Comparison of ENCODE assay signal across 17 cellular contexts in the genomic region with DNA sequence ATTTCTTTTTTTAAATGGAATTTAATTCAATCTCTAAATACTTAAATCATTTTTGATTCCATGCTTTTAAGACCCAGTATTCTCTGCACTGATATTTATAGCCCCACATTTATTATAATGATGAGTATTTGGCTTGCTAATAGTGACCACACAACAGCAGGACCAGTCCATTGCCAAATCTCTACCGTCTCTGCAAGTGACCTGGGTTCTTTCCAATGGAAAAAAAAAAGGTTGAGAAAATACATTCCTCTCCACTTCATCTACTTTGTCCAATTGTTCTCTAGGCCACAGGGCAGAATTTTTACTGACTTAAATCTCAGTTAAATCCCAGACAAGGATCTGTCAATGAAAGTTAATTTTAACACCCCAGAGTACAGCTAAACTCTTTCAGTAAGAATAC. TPM values are rescaled to one million over a fixed set of nuclear protein-coding genes. Genes with fewer than 3 reads are reported as not detected.
DNase-seq lines count a peak whose midpoint lies in the region; ATAC-seq, FAIRE-seq and TF ChIP-seq lines count a peak whose summit lies in the region.
"Had no signal": no experiment of that assay in that cellular context is flagged by ENCODE, and none has a peak within 500 bp of the region (broad histone marks: within the 10 kb centered on the region; RNA-seq: fewer than 3 reads in every experiment).

No MANE protein-coding gene starts in this region.

- no TSS peak for BruUV-seq in OCI-LY7 (replicated peaks; lab: Mats Ljungman, UMichigan)

- H2AFZ ChIP-seq in SK-N-SH (ENCODE audit: low read depth): no peak overlapping the region
- H2AFZ ChIP-seq in astrocyte (ENCODE audit: low read depth, low read length): no peak overlapping the region
- no peak overlapping the region for H2AFZ ChIP-seq in mesenchymal stem cell (ENCODE audit: low read depth, low read length)
- no peak overlapping the region for H2AFZ ChIP-seq in OCI-LY7 (ENCODE audit: low read length)

- H3K4me3 Mint-ChIP-seq in astrocyte (ENCODE audit: unreplicated experiment): no peak overlapping the region
- H3K4me3 Mint-ChIP-seq in glutamatergic neuron (ENCODE audit: unreplicated experiment): no peak overlapping the region
- H3K4me3 Mint-ChIP-seq: CD8-positive, alpha-beta T cell had no signal

- peaks cover 31% of the 10 kb centered on the region for H3K79me2 ChIP-seq in SK-N-SH (ENCODE audit: insufficient read depth)
- H3K79me2 ChIP-seq in astrocyte (ENCODE audit: insufficient read depth, low read length): no peaks in the 10 kb centered on the region
- no peaks in the 10 kb centered on the region for H3K79me2 ChIP-seq in OCI-LY7 (ENCODE audit: insufficient read depth, low read depth, low read length)

- no peak for TF ChIP-seq EP300 in SK-N-SH (IDR thresholded peaks at IDR 0.05; ENCODE audit: borderline replicate concordance in 1 of 2, low read depth in 1 of 2, low read length in 1 of 2)

- H2BK15ac ChIP-seq in mesenchymal stem cell (ENCODE audit: low read depth, poor library complexity, severe bottlenecking): no peak overlapping the region

- H4K20me1 ChIP-seq in SK-N-SH (ENCODE audit: insufficient read depth) (no peaks in the 10 kb centered on the region), astrocyte (ENCODE audit: insufficient read depth, low read length) (no peaks in the 10 kb centered on the region), OCI-LY7 (ENCODE audit: insufficient read depth, low read length) (no peaks in the 10 kb centered on the region)

- intact Hi-C loops in OCI-LY7 (cut with micrococcal nuclease; ENCODE audit: unreplicated experiment): no loop called here

- H3K4me1 Mint-ChIP-seq in astrocyte (ENCODE audit: low read depth, unreplicated experiment) (peaks cover 6% of the 10 kb centered on the region), glutamatergic neuron (ENCODE audit: low read depth, unreplicated experiment) (no peaks in the 10 kb centered on the region)

- H3K9ac ChIP-seq in SK-N-SH (no peak overlapping the region), astrocyte (ENCODE audit: low read length) (no peak overlapping the region), mesenchymal stem cell (ENCODE audit: low read length) (peak overlapping the region; percentile 79)

- H3K27ac ChIP-seq in SK-N-SH (ENCODE audit: low read depth in 2 of 2, low read length in 1 of 2) (0 out of 4 replicates have a peak overlapping the region, but pooled peaks of 1 of the 2 experiments have one; percentile 18), astrocyte (ENCODE audit: low read depth, low read length) (no peak overlapping the region), mesenchymal stem cell (ENCODE audit: low read length, poor library complexity, severe bottlenecking) (no peak overlapping the region), OCI-LY7 (ENCODE audit: low read depth, low read length, poor library complexity, severe bottlenecking) (no peak overlapping the region)
- H3K27ac ChIP-seq: 22Rv1 had no signal

- peaks cover 6% of the 10 kb centered on the region for H3K79me1 ChIP-seq in mesenchymal stem cell (replicated peaks; ENCODE audit: low read length, poor library complexity, severe bottlenecking)

- no peak overlapping the region for H3K18ac ChIP-seq in mesenchymal stem cell (ENCODE audit: low read depth in 1 of 2, low read length in 2 of 2)

- H2BK5ac ChIP-seq in mesenchymal stem cell (ENCODE audit: low read depth, low read length, poor library complexity, severe bottlenecking): no peak overlapping the region

- H3K4me1 ChIP-seq in SK-N-SH (ENCODE audit: control insufficient read depth in 1 of 2, insufficient read depth in 2 of 2, low read depth in 1 of 2, low read length in 1 of 2): no peaks in the 10 kb centered on the region
- no peaks in the 10 kb centered on the region for H3K4me1 ChIP-seq in astrocyte (ENCODE audit: insufficient read depth, low read length)
- no peaks in the 10 kb centered on the region for H3K4me1 ChIP-seq in mesenchymal stem cell (ENCODE audit: control insufficient read depth, insufficient read depth, low read depth, low read length)
- H3K4me1 ChIP-seq in OCI-LY7 (ENCODE audit: insufficient read depth, low read length, poor library complexity, severe bottlenecking): no peaks in the 10 kb centered on the region

- no peak overlapping the region for H4K91ac ChIP-seq in mesenchymal stem cell (ENCODE audit: low read length)

- H3K4me2 ChIP-seq in SK-N-SH: no peak overlapping the region
- no peak overlapping the region for H3K4me2 ChIP-seq in astrocyte (ENCODE audit: low read length)
- no peak overlapping the region for H3K4me2 ChIP-seq in mesenchymal stem cell (ENCODE audit: low read length, poor library complexity, severe bottlenecking)
- H3K4me2 ChIP-seq in OCI-LY7 (ENCODE audit: low read length): no peak overlapping the region

- H3K4me3 ChIP-seq in SK-N-SH (ENCODE audit: low read depth in 2 of 2, low read length in 1 of 2): no peak overlapping the region
- H3K4me3 ChIP-seq in astrocyte (ENCODE audit: insufficient read depth, low read depth, low read length): no peak overlapping the region
- H3K4me3 ChIP-seq in fibroblast of the aortic adventitia (ENCODE audit: low read depth, low read length): no peak overlapping the region
- no peak overlapping the region for H3K4me3 ChIP-seq in mesenchymal stem cell (ENCODE audit: insufficient read depth in 1 of 2, low read depth in 1 of 2, low read length in 2 of 2)
- no peak overlapping the region for H3K4me3 ChIP-seq in OCI-LY7 (ENCODE audit: low read depth, low read length, poor library complexity, severe bottlenecking)

- no peak for ATAC-seq in SK-N-SH treated with all-trans-retinoic acid at 6 μM for 48 hours
- ATAC-seq in GM21576 (IDR thresholded peaks at IDR 0.05; ENCODE audit: unreplicated experiment): no peak
- ATAC-seq: CD8-positive, alpha-beta T cell had no signal

- H3K4ac ChIP-seq in mesenchymal stem cell (ENCODE audit: low read depth in 1 of 2, low read length in 2 of 2): no peak overlapping the region

- H3K9me3 Mint-ChIP-seq in astrocyte (ENCODE audit: unreplicated experiment): no peaks in the 10 kb centered on the region
- H3K9me3 Mint-ChIP-seq in glutamatergic neuron (ENCODE audit: unreplicated experiment): no peaks in the 10 kb centered on the region

- CTCF ChIA-PET in SK-N-SH (lab: Yijun Ruan, JAX) (interaction anchor here (0.6 to 5.9 kb wide), 18 partner anchors 8 to 1431 kb away, joined by 3 to 48 read pairs (median 4); no protein-coding TSS in a partner anchor), OCI-LY7 (lab: Charles Lee; ENCODE audit: unreplicated experiment) (no interaction called here)

- TF ChIP-seq CTCF in SK-N-SH (IDR thresholded peaks at IDR 0.05) (no peak), astrocyte (IDR thresholded peaks at IDR 0.05; ENCODE audit: insufficient read depth, low read depth, low read length) (no peak), fibroblast of the aortic adventitia (IDR thresholded peaks at IDR 0.05; ENCODE audit: insufficient read depth, low read length) (no peak), glutamatergic neuron (IDR thresholded peaks at IDR 0.05; ENCODE audit: partially characterized antibody, unreplicated experiment) (no peak), OCI-LY7 (conservative IDR thresholded peaks at IDR 0.05; ENCODE audit: low read length) (no peak)

- H2BK12ac ChIP-seq in mesenchymal stem cell (ENCODE audit: low read length in 2 of 2): no peak overlapping the region

- no peak overlapping the region for H2AK5ac ChIP-seq in mesenchymal stem cell (ENCODE audit: low read length, severe bottlenecking)

- POLR2A ChIA-PET in SK-N-SH (lab: Yijun Ruan, JAX): no interaction called here
- POLR2A ChIA-PET in OCI-LY7 (lab: Charles Lee): no interaction called here

- DNase-seq in SK-N-SH: no peak
- peak; percentile 33 for DNase-seq in astrocyte (ENCODE audit: low read depth)
- peak; percentile 69 for DNase-seq in fibroblast of the aortic adventitia (ENCODE audit: low read depth)
- no peak for DNase-seq in mesenchymal stem cell
- DNase-seq in glutamatergic neuron: no peak
- no peak for DNase-seq in OCI-LY7 (ENCODE audit: low spot score)
- DNase-seq: ACHN; C1 segment of cervical spinal cord; CD8-positive, alpha-beta T cell; DMS153; GOT3; HCEC 1CT had no signal

- H3K23ac ChIP-seq in mesenchymal stem cell (ENCODE audit: low read length in 2 of 2): no peak overlapping the region

- H4K8ac ChIP-seq in mesenchymal stem cell (ENCODE audit: low read length): no peak overlapping the region

- peaks cover 0 to 7% of the 10 kb centered on the region in 2 experiments for H3K36me3 ChIP-seq in SK-N-SH (replicated peaks in 1 of 2; ENCODE audit: control insufficient read depth in 1 of 2, insufficient read depth in 2 of 2, low read length in 1 of 2)
- no peaks in the 10 kb centered on the region for H3K36me3 ChIP-seq in astrocyte (ENCODE audit: insufficient read depth, low read length)
- H3K36me3 ChIP-seq in mesenchymal stem cell (ENCODE audit: control insufficient read depth in 1 of 2, insufficient read depth in 2 of 2, low read depth in 1 of 2, low read length in 2 of 2): no peaks in the 10 kb centered on the region
- no peaks in the 10 kb centered on the region for H3K36me3 ChIP-seq in OCI-LY7 (ENCODE audit: insufficient read depth, low read length)

- WGBS in SK-N-SH (ENCODE audit: low lambda C conversion rate): 87% methylated on average over 1 of the region's 1 CpG
- 94% methylated on average over 1 of the region's 1 CpG for WGBS in mesenchymal stem cell

- TF ChIP-seq RAD21 in SK-N-SH (IDR thresholded peaks at IDR 0.05; ENCODE audit: low read length): no peak

- no peak for FAIRE-seq in astrocyte (lab: Jason Lieb, UNC)
- FAIRE-seq: GM12892, GM18507 had no signal

- no peak overlapping the region for H3K27ac Mint-ChIP-seq in astrocyte (ENCODE audit: unreplicated experiment)
- H3K27ac Mint-ChIP-seq in glutamatergic neuron (ENCODE audit: unreplicated experiment): no peak overlapping the region
- H3K27ac Mint-ChIP-seq: CD8-positive, alpha-beta T cell had no signal

- peaks cover 8% of the 10 kb centered on the region for H3F3A ChIP-seq in SK-N-SH (replicated peaks; ENCODE audit: insufficient read depth)

- H3K27me3 ChIP-seq in SK-N-SH (ENCODE audit: insufficient read depth) (no peaks in the 10 kb centered on the region), astrocyte (ENCODE audit: insufficient read depth, low read length) (no peaks in the 10 kb centered on the region), mesenchymal stem cell (ENCODE audit: control insufficient read depth in 1 of 2, insufficient read depth in 1 of 2, low read length in 2 of 2) (no peaks in the 10 kb centered on the region)

- H3K27me3 Mint-ChIP-seq in astrocyte (ENCODE audit: low read depth, unreplicated experiment) (no peaks in the 10 kb centered on the region), glutamatergic neuron (ENCODE audit: unreplicated experiment) (no peaks in the 10 kb centered on the region)

- no peak overlapping the region for H3K14ac ChIP-seq in mesenchymal stem cell (ENCODE audit: low read length in 2 of 2)

- no peaks in the 10 kb centered on the region for H3K36me3 Mint-ChIP-seq in astrocyte (ENCODE audit: low read depth, unreplicated experiment)
- H3K36me3 Mint-ChIP-seq in glutamatergic neuron (ENCODE audit: unreplicated experiment): no peaks in the 10 kb centered on the region
- H3K36me3 Mint-ChIP-seq: CD8-positive, alpha-beta T cell had no signal

- H3K9me3 ChIP-seq in SK-N-SH (no peaks in the 10 kb centered on the region), astrocyte (ENCODE audit: insufficient read depth, low read depth, low read length) (no peaks in the 10 kb centered on the region), mesenchymal stem cell (ENCODE audit: control insufficient read depth, low read length) (no peaks in the 10 kb centered on the region), OCI-LY7 (ENCODE audit: low read length) (no peaks in the 10 kb centered on the region)

- no peak overlapping the region for H2BK120ac ChIP-seq in mesenchymal stem cell (ENCODE audit: low read depth, low read length)

- H3K9me2 ChIP-seq in SK-N-SH (no peaks in the 10 kb centered on the region), OCI-LY7 (ENCODE audit: insufficient read depth, low read length) (no peaks in the 10 kb centered on the region)

RNA-seq across cellular contexts. Expression of gene GRB14, which starts 20.5 kb away (rescaled TPM):
- polyA plus RNA-seq in SK-N-SH (2012; rRNA removed): 3.9 and 6.4 TPM in 2 replicates
- polyA plus RNA-seq in SK-N-SH (2012; cell fraction: cytosol; rRNA removed): 3.9 and 5.1 TPM in 2 replicates
- 15.8 and 20.5 TPM in 2 replicates for polyA plus RNA-seq in SK-N-SH (2012; cell fraction: nucleus; rRNA removed)
- total RNA-seq in astrocyte (8.6 and 11.1 TPM in 2 replicates), fibroblast of the aortic adventitia (ENCODE audit: low replicate concordance) (6.1 and 6.9 TPM in 2 replicates), glutamatergic neuron (ENCODE audit: unreplicated experiment) (0.83 TPM), OCI-LY7 (2022) (not detected in 2 replicates)
- 0.07 TPM for polyA plus RNA-seq in mesenchymal stem cell (2013, experiment 1 of 2)
- 0.07 TPM for polyA plus RNA-seq in mesenchymal stem cell (2013, experiment 2 of 2)
- total RNA-seq in OCI-LY7 (2014; rRNA removed; shearing (Covaris generic)): not detected in 2 replicates
- total RNA-seq: CD8-positive, alpha-beta T cell had no signal

Comparison
In these comparisons a context has a peak if more than half of its experiments do, and no peak if none do; other contexts are left out.
1. DNase-seq: peak in astrocyte (single experiment) and fibroblast of the aortic adventitia (single experiment); none in SK-N-SH (single experiment), mesenchymal stem cell (single experiment), glutamatergic neuron (single experiment) and OCI-LY7 (single experiment).